ENCODE assay signal across 1 cellular context in the genomic region with DNA sequence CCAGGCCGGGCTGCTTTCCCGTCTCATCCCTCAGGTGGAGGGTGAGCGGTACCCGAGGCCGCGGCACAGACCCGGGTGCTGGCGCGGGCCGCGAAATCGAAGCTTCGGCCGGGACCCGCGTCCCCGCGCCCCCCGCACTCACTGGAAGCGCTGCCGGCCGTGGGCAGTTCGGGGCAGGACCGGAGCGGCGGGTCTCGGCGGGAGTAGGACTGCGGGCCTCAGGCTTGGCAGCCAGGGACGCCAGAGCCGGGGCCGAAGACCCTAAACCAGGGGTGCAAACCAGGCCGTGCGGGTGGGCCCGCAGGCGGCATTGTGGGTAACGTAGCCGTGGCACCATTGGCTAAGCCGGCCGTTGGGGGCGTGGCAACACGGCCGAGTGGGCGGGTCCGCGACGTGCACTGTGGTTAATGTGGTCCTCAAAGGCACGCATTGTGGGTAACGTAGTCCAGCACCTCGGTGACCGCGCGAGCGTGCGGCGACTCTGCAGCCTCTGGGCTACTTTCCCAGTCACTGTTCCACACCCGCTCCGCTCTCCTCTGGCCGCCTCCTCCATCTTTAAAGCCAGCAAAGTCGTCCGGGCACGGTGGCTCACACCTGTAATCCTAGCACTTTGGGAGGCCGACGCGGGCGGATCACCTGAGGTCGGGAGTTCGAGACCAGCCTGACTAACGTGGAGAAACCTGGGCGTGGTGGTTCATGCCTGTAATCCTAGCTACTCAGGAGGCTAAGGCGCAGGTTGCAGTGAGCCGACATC.
TF ChIP-seq lines count a peak whose summit lies in the region.

Gene ZNF500 (minus strand): TSS at position 288 of the 754 bp plus-strand sequence. CDS start 1,184 bp downstream, outside the sequence.

TF ChIP-seq in HepG2, 621 proteins besides CTCF, POLR2A, EP300 and RAD21 (continued from another document and continues in another):
- TF ChIP-seq, protein P1, sequence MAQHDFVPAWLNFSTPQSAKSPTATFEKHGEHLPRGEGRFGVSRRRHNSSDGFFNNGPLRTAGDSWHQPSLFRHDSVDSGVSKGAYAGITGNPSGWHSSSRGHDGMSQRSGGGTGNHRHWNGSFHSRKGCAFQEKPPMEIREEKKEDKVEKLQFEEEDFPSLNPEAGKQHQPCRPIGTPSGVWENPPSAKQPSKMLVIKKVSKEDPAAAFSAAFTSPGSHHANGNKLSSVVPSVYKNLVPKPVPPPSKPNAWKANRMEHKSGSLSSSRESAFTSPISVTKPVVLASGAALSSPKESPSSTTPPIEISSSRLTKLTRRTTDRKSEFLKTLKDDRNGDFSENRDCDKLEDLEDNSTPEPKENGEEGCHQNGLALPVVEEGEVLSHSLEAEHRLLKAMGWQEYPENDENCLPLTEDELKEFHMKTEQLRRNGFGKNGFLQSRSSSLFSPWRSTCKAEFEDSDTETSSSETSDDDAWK (CRISPR knock-in tag; IDR thresholded peaks at IDR 0.05): no peak
- peak; percentile 16; the same call in 1 of the 2 replicates for TF ChIP-seq RARA (CRISPR knock-in tag; IDR thresholded peaks at IDR 0.05)
- TF ChIP-seq ZMYM4 (CRISPR knock-in tag; IDR thresholded peaks at IDR 0.05): peak; percentile 26; the same call in 1 of the 2 replicates
- no peak for TF ChIP-seq PCBP2 (optimal IDR thresholded peaks at IDR 0.05; ENCODE audit: low read depth, low read length, poor library complexity, severe bottlenecking)
- no peak for TF ChIP-seq ZNF850 (CRISPR knock-in tag; conservative IDR thresholded peaks at IDR 0.05)
- TF ChIP-seq ZNF546 (CRISPR knock-in tag; conservative IDR thresholded peaks at IDR 0.05): peak; percentile 89
- TF ChIP-seq JDP2 (CRISPR knock-in tag; IDR thresholded peaks at IDR 0.05; ENCODE audit: borderline replicate concordance): no peak; the same call in 1 of the 2 replicates
- TF ChIP-seq SOX5 (CRISPR knock-in tag; IDR thresholded peaks at IDR 0.05; ENCODE audit: borderline replicate concordance): no peak; the same call in 1 of the 2 replicates
- peak; percentile 77 for TF ChIP-seq ASH2L (IDR thresholded peaks at IDR 0.05; ENCODE audit: insufficient read length, low read depth, low read length)
- no peak for TF ChIP-seq MZF1 (CRISPR knock-in tag; IDR thresholded peaks at IDR 0.05; ENCODE audit: borderline replicate concordance)
- peak; percentile 60; the same call in 1 of the 2 replicates for TF ChIP-seq ZNF564 (CRISPR knock-in tag; IDR thresholded peaks at IDR 0.05)
- TF ChIP-seq ZNF703 (CRISPR knock-in tag; IDR thresholded peaks at IDR 0.05; ENCODE audit: borderline replicate concordance): no peak
- TF ChIP-seq HOXA3 (CRISPR knock-in tag; IDR thresholded peaks at IDR 0.05): peak; percentile 90
- TF ChIP-seq ZNF367 (CRISPR knock-in tag; IDR thresholded peaks at IDR 0.05; ENCODE audit: borderline replicate concordance): no peak
- no peak for TF ChIP-seq RBM22 (optimal IDR thresholded peaks at IDR 0.05; ENCODE audit: low read length)
- TF ChIP-seq, protein P2, sequence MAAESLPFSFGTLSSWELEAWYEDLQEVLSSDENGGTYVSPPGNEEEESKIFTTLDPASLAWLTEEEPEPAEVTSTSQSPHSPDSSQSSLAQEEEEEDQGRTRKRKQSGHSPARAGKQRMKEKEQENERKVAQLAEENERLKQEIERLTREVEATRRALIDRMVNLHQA (CRISPR knock-in tag; IDR thresholded peaks at IDR 0.05): no peak
- TF ChIP-seq ZNF354B (CRISPR knock-in tag; IDR thresholded peaks at IDR 0.05): no peak
- no peak for TF ChIP-seq ZNF3 (CRISPR knock-in tag; IDR thresholded peaks at IDR 0.05)
- TF ChIP-seq ZNF598 (CRISPR knock-in tag; IDR thresholded peaks at IDR 0.05; ENCODE audit: borderline replicate concordance): peak; percentile 82; the same call in 1 of the 2 replicates
- no peak for TF ChIP-seq SRSF9 (IDR thresholded peaks at IDR 0.05; ENCODE audit: borderline replicate concordance, insufficient read depth, low read depth, low read length, poor library complexity, severe bottlenecking)
- TF ChIP-seq ZNF235 (CRISPR knock-in tag; IDR thresholded peaks at IDR 0.05; ENCODE audit: borderline replicate concordance): peak; percentile 75; the same call in 1 of the 2 replicates
- no peak for TF ChIP-seq EHMT2 (IDR thresholded peaks at IDR 0.05; ENCODE audit: borderline replicate concordance, low read depth, low read length)
- TF ChIP-seq ZNF121 (CRISPR knock-in tag; IDR thresholded peaks at IDR 0.05): no peak
- TF ChIP-seq EED (CRISPR knock-in tag; IDR thresholded peaks at IDR 0.05): no peak
- no peak; the same call in 1 of the 2 replicates for TF ChIP-seq ZNF552 (CRISPR knock-in tag; IDR thresholded peaks at IDR 0.05; ENCODE audit: borderline replicate concordance)
- no peak for TF ChIP-seq NFE2 (CRISPR knock-in tag; IDR thresholded peaks at IDR 0.05)
- TF ChIP-seq CENPBD1 (CRISPR knock-in tag; IDR thresholded peaks at IDR 0.05; ENCODE audit: borderline replicate concordance, low read depth): no peak
- TF ChIP-seq ZNF749 (CRISPR knock-in tag; IDR thresholded peaks at IDR 0.05; ENCODE audit: borderline replicate concordance): no peak
- TF ChIP-seq MLLT10 (CRISPR knock-in tag; IDR thresholded peaks at IDR 0.05): no peak
- TF ChIP-seq TOPORS (CRISPR knock-in tag; IDR thresholded peaks at IDR 0.05): no peak
- TF ChIP-seq, protein P3, sequence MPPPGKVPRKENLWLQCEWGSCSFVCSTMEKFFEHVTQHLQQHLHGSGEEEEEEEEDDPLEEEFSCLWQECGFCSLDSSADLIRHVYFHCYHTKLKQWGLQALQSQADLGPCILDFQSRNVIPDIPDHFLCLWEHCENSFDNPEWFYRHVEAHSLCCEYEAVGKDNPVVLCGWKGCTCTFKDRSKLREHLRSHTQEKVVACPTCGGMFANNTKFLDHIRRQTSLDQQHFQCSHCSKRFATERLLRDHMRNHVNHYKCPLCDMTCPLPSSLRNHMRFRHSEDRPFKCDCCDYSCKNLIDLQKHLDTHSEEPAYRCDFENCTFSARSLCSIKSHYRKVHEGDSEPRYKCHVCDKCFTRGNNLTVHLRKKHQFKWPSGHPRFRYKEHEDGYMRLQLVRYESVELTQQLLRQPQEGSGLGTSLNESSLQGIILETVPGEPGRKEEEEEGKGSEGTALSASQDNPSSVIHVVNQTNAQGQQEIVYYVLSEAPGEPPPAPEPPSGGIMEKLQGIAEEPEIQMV (CRISPR knock-in tag; IDR thresholded peaks at IDR 0.05; ENCODE audit: low read depth): peak; percentile 70; the same call in 1 of the 2 replicates
- TF ChIP-seq SP4 (CRISPR knock-in tag; IDR thresholded peaks at IDR 0.05): peak; percentile 100
- TF ChIP-seq AHDC1 (CRISPR knock-in tag; IDR thresholded peaks at IDR 0.05; ENCODE audit: borderline replicate concordance): no peak
- no peak for TF ChIP-seq PRMT3 (CRISPR knock-in tag; IDR thresholded peaks at IDR 0.05; ENCODE audit: borderline replicate concordance, low read depth)
- no peak for TF ChIP-seq ZHX1 (CRISPR knock-in tag; IDR thresholded peaks at IDR 0.05; ENCODE audit: low read depth)
- TF ChIP-seq ATF1 (CRISPR knock-in tag; IDR thresholded peaks at IDR 0.05): no peak
- peak; percentile 77 for TF ChIP-seq PHF20 (CRISPR knock-in tag; IDR thresholded peaks at IDR 0.05)
- 0 out of 2 replicates have a peak, but pooled peaks have one; percentile 47 for TF ChIP-seq RCOR2 (CRISPR knock-in tag; IDR thresholded peaks at IDR 0.05)
- TF ChIP-seq ZFX (CRISPR knock-in tag; IDR thresholded peaks at IDR 0.05; ENCODE audit: low read depth): peak; percentile 99
- TF ChIP-seq JUND (CRISPR knock-in tag; IDR thresholded peaks at IDR 0.05): no peak
- peak; percentile 74; the same call in 1 of the 2 replicates for TF ChIP-seq ZNF607 (CRISPR knock-in tag; IDR thresholded peaks at IDR 0.05; ENCODE audit: borderline replicate concordance)
- peak; percentile 90 for TF ChIP-seq HOXA5 (CRISPR knock-in tag; IDR thresholded peaks at IDR 0.05)
- peak; percentile 11; the same call in 1 of the 2 replicates for TF ChIP-seq GATAD2A (CRISPR knock-in tag; IDR thresholded peaks at IDR 0.05)
- peak; percentile 77 for TF ChIP-seq HNRNPLL (IDR thresholded peaks at IDR 0.05; ENCODE audit: low read depth, low read length, poor library complexity, severe bottlenecking)
- TF ChIP-seq, protein P4, sequence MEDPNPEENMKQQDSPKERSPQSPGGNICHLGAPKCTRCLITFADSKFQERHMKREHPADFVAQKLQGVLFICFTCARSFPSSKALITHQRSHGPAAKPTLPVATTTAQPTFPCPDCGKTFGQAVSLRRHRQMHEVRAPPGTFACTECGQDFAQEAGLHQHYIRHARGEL (CRISPR knock-in tag; IDR thresholded peaks at IDR 0.05): peak; percentile 84
- TF ChIP-seq PRPF4 (IDR thresholded peaks at IDR 0.05; ENCODE audit: low read depth, low read length, poor library complexity, severe bottlenecking): no peak
- no peak for TF ChIP-seq ZBTB44 (CRISPR knock-in tag; IDR thresholded peaks at IDR 0.05)
- TF ChIP-seq, protein P5, sequence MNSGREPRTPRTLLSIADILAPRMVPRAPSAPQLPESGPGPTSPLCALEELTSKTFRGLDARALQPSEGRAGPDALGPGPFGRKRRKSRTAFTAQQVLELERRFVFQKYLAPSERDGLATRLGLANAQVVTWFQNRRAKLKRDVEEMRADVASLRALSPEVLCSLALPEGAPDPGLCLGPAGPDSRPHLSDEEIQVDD (CRISPR knock-in tag; IDR thresholded peaks at IDR 0.05; ENCODE audit: borderline replicate concordance): no peak
- 0 out of 2 replicates have a peak, but pooled peaks have one; percentile 24 for TF ChIP-seq MYNN (CRISPR knock-in tag; IDR thresholded peaks at IDR 0.05; ENCODE audit: low read depth)
- TF ChIP-seq KLF9 (CRISPR knock-in tag; IDR thresholded peaks at IDR 0.05; ENCODE audit: low read depth): no peak; the same call in 1 of the 2 replicates
- TF ChIP-seq ZNF589 (CRISPR knock-in tag; conservative IDR thresholded peaks at IDR 0.05): no peak
